ENCODE assay signal across 1 cellular context in genomic region chr7:100397336-100398081, GRCh38.
TF ChIP-seq lines count a peak whose summit lies in the region.

No MANE protein-coding gene starts in this region.

TF ChIP-seq in GM12878, 131 proteins besides CTCF, POLR2A, EP300 and RAD21:
- TF ChIP-seq PAX8 (IDR thresholded peaks at IDR 0.05) (no peak), ZSCAN29 (IDR thresholded peaks at IDR 0.05) (no peak), HDAC2 (IDR thresholded peaks at IDR 0.05) (no peak), SMC3 (IDR thresholded peaks at IDR 0.05; ENCODE audit: borderline replicate concordance, low read length) (no peak), STAT1 (conservative IDR thresholded peaks at IDR 0.05) (no peak), SIN3A (IDR thresholded peaks at IDR 0.05; ENCODE audit: low read depth, low read length) (no peak), HDGF (IDR thresholded peaks at IDR 0.05) (no peak), ZNF24 (IDR thresholded peaks at IDR 0.05) (no peak), CEBPB (IDR thresholded peaks at IDR 0.05; ENCODE audit: borderline replicate concordance in 1 of 2, low read depth in 2 of 2, low read length in 2 of 2) (no peak), NBN (IDR thresholded peaks at IDR 0.05) (no peak), FOS (IDR thresholded peaks at IDR 0.05; ENCODE audit: borderline replicate concordance, extremely low read depth, insufficient read length) (no peak), RCOR1 (conservative IDR thresholded peaks at IDR 0.05; ENCODE audit: low read depth, low read length) (no peak), JUND (IDR thresholded peaks at IDR 0.05; ENCODE audit: low read depth, low read length) (no peak), SP1 (IDR thresholded peaks at IDR 0.05; ENCODE audit: low read depth, low read length) (no peak), CREM (IDR thresholded peaks at IDR 0.05; ENCODE audit: low read depth) (no peak)
- TF ChIP-seq, protein P1, sequence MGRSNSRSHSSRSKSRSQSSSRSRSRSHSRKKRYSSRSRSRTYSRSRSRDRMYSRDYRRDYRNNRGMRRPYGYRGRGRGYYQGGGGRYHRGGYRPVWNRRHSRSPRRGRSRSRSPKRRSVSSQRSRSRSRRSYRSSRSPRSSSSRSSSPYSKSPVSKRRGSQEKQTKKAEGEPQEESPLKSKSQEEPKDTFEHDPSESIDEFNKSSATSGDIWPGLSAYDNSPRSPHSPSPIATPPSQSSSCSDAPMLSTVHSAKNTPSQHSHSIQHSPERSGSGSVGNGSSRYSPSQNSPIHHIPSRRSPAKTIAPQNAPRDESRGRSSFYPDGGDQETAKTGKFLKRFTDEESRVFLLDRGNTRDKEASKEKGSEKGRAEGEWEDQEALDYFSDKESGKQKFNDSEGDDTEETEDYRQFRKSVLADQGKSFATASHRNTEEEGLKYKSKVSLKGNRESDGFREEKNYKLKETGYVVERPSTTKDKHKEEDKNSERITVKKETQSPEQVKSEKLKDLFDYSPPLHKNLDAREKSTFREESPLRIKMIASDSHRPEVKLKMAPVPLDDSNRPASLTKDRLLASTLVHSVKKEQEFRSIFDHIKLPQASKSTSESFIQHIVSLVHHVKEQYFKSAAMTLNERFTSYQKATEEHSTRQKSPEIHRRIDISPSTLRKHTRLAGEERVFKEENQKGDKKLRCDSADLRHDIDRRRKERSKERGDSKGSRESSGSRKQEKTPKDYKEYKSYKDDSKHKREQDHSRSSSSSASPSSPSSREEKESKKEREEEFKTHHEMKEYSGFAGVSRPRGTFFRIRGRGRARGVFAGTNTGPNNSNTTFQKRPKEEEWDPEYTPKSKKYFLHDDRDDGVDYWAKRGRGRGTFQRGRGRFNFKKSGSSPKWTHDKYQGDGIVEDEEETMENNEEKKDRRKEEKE (IDR thresholded peaks at IDR 0.05), result no peak
- TF ChIP-seq, protein P2, sequence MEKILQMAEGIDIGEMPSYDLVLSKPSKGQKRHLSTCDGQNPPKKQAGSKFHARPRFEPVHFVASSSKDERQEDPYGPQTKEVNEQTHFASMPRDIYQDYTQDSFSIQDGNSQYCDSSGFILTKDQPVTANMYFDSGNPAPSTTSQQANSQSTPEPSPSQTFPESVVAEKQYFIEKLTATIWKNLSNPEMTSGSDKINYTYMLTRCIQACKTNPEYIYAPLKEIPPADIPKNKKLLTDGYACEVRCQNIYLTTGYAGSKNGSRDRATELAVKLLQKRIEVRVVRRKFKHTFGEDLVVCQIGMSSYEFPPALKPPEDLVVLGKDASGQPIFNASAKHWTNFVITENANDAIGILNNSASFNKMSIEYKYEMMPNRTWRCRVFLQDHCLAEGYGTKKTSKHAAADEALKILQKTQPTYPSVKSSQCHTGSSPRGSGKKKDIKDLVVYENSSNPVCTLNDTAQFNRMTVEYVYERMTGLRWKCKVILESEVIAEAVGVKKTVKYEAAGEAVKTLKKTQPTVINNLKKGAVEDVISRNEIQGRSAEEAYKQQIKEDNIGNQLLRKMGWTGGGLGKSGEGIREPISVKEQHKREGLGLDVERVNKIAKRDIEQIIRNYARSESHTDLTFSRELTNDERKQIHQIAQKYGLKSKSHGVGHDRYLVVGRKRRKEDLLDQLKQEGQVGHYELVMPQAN (conservative IDR thresholded peaks at IDR 0.05), result no peak
TF ChIP-seq in GM12878: peak in this region for 0.
